In the genomic region with DNA sequence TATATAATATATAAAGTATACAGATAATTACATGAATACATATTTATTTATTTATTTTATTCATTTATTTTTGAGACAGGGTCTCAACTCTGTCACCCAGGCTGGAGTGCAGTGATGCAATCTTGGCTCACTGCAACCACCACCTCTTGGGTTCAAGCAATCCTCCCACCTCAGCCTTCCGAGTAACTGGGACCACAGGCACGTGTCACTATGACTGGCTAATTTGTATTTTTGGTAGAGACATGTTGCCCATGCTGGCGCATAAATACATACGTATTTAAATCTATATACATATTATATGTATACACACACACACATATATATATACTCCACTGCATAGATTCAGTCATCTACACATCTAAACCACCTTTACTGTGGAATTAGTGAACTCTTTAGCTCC, we compare ENCODE assay signal across 12 cellular contexts. TPM values are rescaled to one million over a fixed set of nuclear protein-coding genes. Genes with fewer than 3 reads are reported as not detected.
DNase-seq lines count a peak whose midpoint lies in the region; ATAC-seq lines count a peak whose summit lies in the region.
"Had no signal": no experiment of that assay in that cellular context is flagged by ENCODE, and none has a peak within 500 bp of the region (broad histone marks: within the 10 kb centered on the region; RNA-seq: fewer than 3 reads in every experiment).

No MANE protein-coding gene starts in this region.

- ATAC-seq in activated CD4-positive, CD25-positive, alpha-beta regulatory T cell treated with anti-CD3 and anti-CD28 coated beads, Interleukin-2, amount 50 U/mL, for 24 hours: peak; percentile 7 to 25
- ATAC-seq in left lobe of liver (no peak), HG02798 (IDR thresholded peaks at IDR 0.05; ENCODE audit: poor library complexity, unreplicated experiment) (no peak)

- DNase-seq in activated CD4-positive, CD25-positive, alpha-beta regulatory T cell (lab: John Stamatoyannopoulos, UW): no peak
- DNase-seq in stimulated activated naive CD4-positive, alpha-beta T cell treated with Interleukin-2 at 50 U/mL for 16 hours (lab: John Stamatoyannopoulos, UW): peak; percentile 59
- no peak for DNase-seq in stimulated activated naive CD4-positive, alpha-beta T cell (lab: John Stamatoyannopoulos, UW)
- peak; percentile 10 for DNase-seq in left lobe of liver (ENCODE audit: low spot score)
- DNase-seq in AML-193 (lab: John Stamatoyannopoulos, UW): no peak
- no peak for DNase-seq in NK-92 (lab: John Stamatoyannopoulos, UW; ENCODE audit: unreplicated experiment)
- DNase-seq: Calu3, left ventricle myocardium inferior, NCI-H524 treated with DMSO at 0.1 percent for 48 hours, upper lobe of left lung had no signal

RNA-seq across cellular contexts. Expression of a gene that starts 20.6 kb away (rescaled TPM):
- 151 TPM for total RNA-seq in left lobe of liver

RNA-seq across cellular contexts. Expression of a gene that starts 54.6 kb away (rescaled TPM):
- 15.0 TPM for total RNA-seq in left lobe of liver

Comparison
In these comparisons a context has a peak if more than half of its experiments do, and no peak if none do; other contexts are left out.
1. DNase-seq: peak in stimulated activated naive CD4-positive, alpha-beta T cell treated with Interleukin-2 at 50 U/mL for 16 hours (single experiment) and left lobe of liver (single experiment); none in activated CD4-positive, CD25-positive, alpha-beta regulatory T cell (0 of 4), stimulated activated naive CD4-positive, alpha-beta T cell (0 of 6), AML-193 (0 of 2) and NK-92 (single experiment).
2. ATAC-seq: peak in activated CD4-positive, CD25-positive, alpha-beta regulatory T cell treated with anti-CD3 and anti-CD28 coated beads, Interleukin-2, amount 50 U/mL, for 24 hours (2 of 2); none in left lobe of liver (single experiment) and HG02798 (single experiment).